ENCODE assay signal across 37 cellular contexts in the genomic region with DNA sequence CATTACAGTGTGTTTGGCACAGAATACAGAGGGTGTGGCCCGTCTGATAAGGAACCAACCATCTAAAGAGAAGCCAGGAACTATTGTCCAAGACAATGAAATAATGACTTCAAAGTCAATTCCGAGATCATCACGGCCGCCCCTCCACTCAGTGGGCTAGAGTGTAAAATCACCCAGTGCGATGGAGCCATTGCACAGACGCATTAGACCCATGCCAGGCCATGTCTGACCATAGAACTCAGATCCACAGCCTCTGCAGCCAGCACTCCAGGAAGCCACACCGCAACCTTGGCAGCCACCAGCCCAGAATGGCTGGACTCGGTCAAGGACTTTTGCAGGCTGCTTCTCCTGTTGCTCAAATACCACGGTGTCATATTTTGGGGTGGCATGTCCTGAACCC.
"Had no signal": no experiment of that assay in that cellular context is flagged by ENCODE, and none has a peak within 500 bp of the region (broad histone marks: within the 10 kb centered on the region; RNA-seq: fewer than 3 reads in every experiment).

No MANE protein-coding gene starts in this region.

- H3K4me3 Mint-ChIP-seq: activated B cell treated with CpG ODN at 0.5 μM for 24 hours; activated CD8-positive, alpha-beta memory T cell treated with anti-CD3 and anti-CD28 coated beads, Interleukin-2, amount 10 ng/mL, durations not matched to agents 7 days and 5 days; activated CD8-positive, alpha-beta T cell treated with anti-CD3 and anti-CD28 coated beads, Interleukin-2, amount 10 ng/mL, durations not matched to agents 7 days and 5 days; activated naive CD4-positive, alpha-beta T cell treated with anti-CD3 and anti-CD28 coated beads for 36 hours; activated naive CD4-positive, alpha-beta T cell treated with anti-CD3 and anti-CD28 coated beads, Interleukin-2, amount 50 U/mL, for 24 hours; activated naive CD8-positive, alpha-beta T cell treated with anti-CD3 and anti-CD28 coated beads for 36 hours; activated naive CD8-positive, alpha-beta T cell treated with anti-CD3 and anti-CD28 coated beads, Interleukin-2, amount 50 U/mL, for 24 hours; activated T-helper 1 cell treated with anti-CD3 and anti-CD28 coated beads, Interleukin-12 subunit alpha, Interleukin-12 subunit beta, Interleukin-2, Interleukin-4 antibody, amounts not matched to agents 30 ng/mL and 10 ng/mL and 1 ng/mL, durations not matched to agents 14 hours and 24 hours and 36 hours; brain; dendritic cell treated with granulocyte-macrophage colony-stimulating factor and Interleukin-4, amounts not matched to agents 40 ng/mL and 50 ng/mL, for 4 days; effector memory CD8-positive, alpha-beta T cell; T-helper 17 cell; T-helper 2 cell treated with Interferon-gamma antibody and Interleukin-4, amounts not matched to agents 5 μg/mL and 100 μg/mL, for 36 hours had no signal

- H3K27ac Mint-ChIP-seq: activated B cell treated with CpG ODN at 0.5 μM for 24 hours; activated CD8-positive, alpha-beta memory T cell treated with anti-CD3 and anti-CD28 coated beads, Interleukin-2, amount 10 ng/mL, durations not matched to agents 7 days and 5 days; activated CD8-positive, alpha-beta T cell treated with anti-CD3 and anti-CD28 coated beads, Interleukin-2, amount 10 ng/mL, durations not matched to agents 7 days and 5 days; activated naive CD4-positive, alpha-beta T cell treated with anti-CD3 and anti-CD28 coated beads for 36 hours; activated naive CD4-positive, alpha-beta T cell treated with anti-CD3 and anti-CD28 coated beads, Interleukin-2, amount 50 U/mL, for 24 hours; activated naive CD8-positive, alpha-beta T cell treated with anti-CD3 and anti-CD28 coated beads for 36 hours; activated naive CD8-positive, alpha-beta T cell treated with anti-CD3 and anti-CD28 coated beads, Interleukin-2, amount 50 U/mL, for 24 hours; activated T-helper 1 cell treated with anti-CD3 and anti-CD28 coated beads, Interleukin-12 subunit alpha, Interleukin-12 subunit beta, Interleukin-2, Interleukin-4 antibody, amounts not matched to agents 30 ng/mL and 10 ng/mL and 1 ng/mL, durations not matched to agents 14 hours and 24 hours and 36 hours; activated T-helper 2 cell treated with anti-CD3 and anti-CD28 coated beads, Interferon-gamma antibody, Interleukin-2, Interleukin-4, amounts not matched to agents 10 μg/mL and 5 μg/mL and 100 μg/mL, durations not matched to agents 14 hours and 24 hours and 36 hours; brain; dendritic cell treated with granulocyte-macrophage colony-stimulating factor and Interleukin-4, amounts not matched to agents 40 ng/mL and 50 ng/mL, for 4 days; effector memory CD8-positive, alpha-beta T cell; T-helper 17 cell; T-helper 2 cell treated with Interferon-gamma antibody and Interleukin-4, amounts not matched to agents 5 μg/mL and 100 μg/mL, for 36 hours had no signal

- H3K4me3 ChIP-seq: adrenal gland, breast epithelium, cardiac muscle cell, coronary artery, dorsolateral prefrontal cortex had no signal

- ATAC-seq: activated CD4-positive, CD25-positive, alpha-beta regulatory T cell treated with anti-CD3 and anti-CD28 coated beads, Interleukin-2, amount 50 U/mL, for 24 hours; activated CD8-positive, alpha-beta memory T cell treated with anti-CD3 and anti-CD28 coated beads, Interleukin-2, amount 10 ng/mL, durations not matched to agents 7 days and 5 days; activated CD8-positive, alpha-beta T cell treated with anti-CD3 and anti-CD28 coated beads, Interleukin-2, amount 10 ng/mL, durations not matched to agents 7 days and 5 days; activated naive CD8-positive, alpha-beta T cell treated with anti-CD3 and anti-CD28 coated beads, Interleukin-2, amount 50 U/mL, for 24 hours; effector memory CD8-positive, alpha-beta T cell; T-helper 17 cell had no signal

- H3K27me3 Mint-ChIP-seq: activated B cell treated with CpG ODN at 0.5 μM for 24 hours; activated CD8-positive, alpha-beta memory T cell treated with anti-CD3 and anti-CD28 coated beads, Interleukin-2, amount 10 ng/mL, durations not matched to agents 7 days and 5 days; activated naive CD4-positive, alpha-beta T cell treated with anti-CD3 and anti-CD28 coated beads, Interleukin-2, amount 50 U/mL, for 24 hours; activated naive CD8-positive, alpha-beta T cell treated with anti-CD3 and anti-CD28 coated beads for 36 hours; activated naive CD8-positive, alpha-beta T cell treated with anti-CD3 and anti-CD28 coated beads, Interleukin-2, amount 50 U/mL, for 24 hours; brain; dendritic cell treated with granulocyte-macrophage colony-stimulating factor and Interleukin-4, amounts not matched to agents 40 ng/mL and 50 ng/mL, for 4 days; effector memory CD8-positive, alpha-beta T cell; T-helper 17 cell had no signal

- H3K9me3 Mint-ChIP-seq: activated naive CD4-positive, alpha-beta T cell treated with anti-CD3 and anti-CD28 coated beads for 36 hours had no signal

- DNase-seq: activated B cell treated with CpG ODN at 0.5 μM for 24 hours; activated CD4-positive, alpha-beta T cell treated with anti-CD3 and anti-CD28 coated beads for 48 hours; activated CD4-positive, alpha-beta T cell treated with anti-CD3 and anti-CD28 coated beads, Interleukin-2, amount 50 U/mL, for 1 hour; activated CD4-positive, alpha-beta T cell treated with anti-CD3 and anti-CD28 coated beads, Interleukin-2, amount 50 U/mL, for 48 hours; activated CD8-positive, alpha-beta memory T cell treated with anti-CD3 and anti-CD28 coated beads, Interleukin-2, amount 10 ng/mL, durations not matched to agents 7 days and 5 days; activated CD8-positive, alpha-beta memory T cell treated with anti-CD3 and anti-CD28 coated beads, Interleukin-2, amount 50 U/mL, for 4 hours; activated CD8-positive, alpha-beta T cell treated with anti-CD3 and anti-CD28 coated beads, Interleukin-2, amount 10 ng/mL, durations not matched to agents 7 days and 5 days; activated effector memory CD4-positive, alpha-beta T cell treated with anti-CD3 and anti-CD28 coated beads, Interleukin-2, amount 50 U/mL, for 16 hours; activated naive CD4-positive, alpha-beta T cell treated with anti-CD3 and anti-CD28 coated beads for 36 hours; activated naive CD8-positive, alpha-beta T cell treated with anti-CD3 and anti-CD28 coated beads for 36 hours; activated naive CD8-positive, alpha-beta T cell treated with anti-CD3 and anti-CD28 coated beads, Interleukin-2, amount 50 U/mL, for 24 hours; activated T-cell treated with anti-CD3 and anti-CD28 coated beads, Interleukin-2, amount 50 U/mL, for 1 hour; activated T-cell treated with anti-CD3 and anti-CD28 coated beads, Interleukin-2, amount 50 U/mL, for 48 hours; adrenal gland; amygdala; aorta; central memory CD4-positive, alpha-beta T cell; cerebellar nuclear complex; dorsolateral prefrontal cortex; effector memory CD8-positive, alpha-beta T cell; erythroblast; foreskin fibroblast; head of caudate nucleus; hippocampal formation; T-helper 17 cell; T1000; WERI-Rb-1 had no signal

- H3K36me3 Mint-ChIP-seq: activated CD8-positive, alpha-beta memory T cell treated with anti-CD3 and anti-CD28 coated beads, Interleukin-2, amount 10 ng/mL, durations not matched to agents 7 days and 5 days; activated naive CD4-positive, alpha-beta T cell treated with anti-CD3 and anti-CD28 coated beads, Interleukin-2, amount 50 U/mL, for 24 hours; activated naive CD8-positive, alpha-beta T cell treated with anti-CD3 and anti-CD28 coated beads for 36 hours; brain had no signal

- H3K4me1 ChIP-seq: adrenal gland, breast epithelium had no signal

- H3K27ac ChIP-seq: adrenal gland, breast epithelium, cardiac muscle cell, coronary artery, dorsolateral prefrontal cortex, WERI-Rb-1 had no signal

- H3K4me1 Mint-ChIP-seq: activated B cell treated with CpG ODN at 0.5 μM for 24 hours; activated CD8-positive, alpha-beta memory T cell treated with anti-CD3 and anti-CD28 coated beads, Interleukin-2, amount 10 ng/mL, durations not matched to agents 7 days and 5 days; activated naive CD4-positive, alpha-beta T cell treated with anti-CD3 and anti-CD28 coated beads, Interleukin-2, amount 50 U/mL, for 24 hours; activated naive CD8-positive, alpha-beta T cell treated with anti-CD3 and anti-CD28 coated beads for 36 hours; activated naive CD8-positive, alpha-beta T cell treated with anti-CD3 and anti-CD28 coated beads, Interleukin-2, amount 50 U/mL, for 24 hours; T-helper 17 cell had no signal

- H3K36me3 ChIP-seq: adrenal gland, breast epithelium, cardiac muscle cell, WERI-Rb-1 had no signal

- H3K9me3 ChIP-seq: adrenal gland, breast epithelium had no signal

- H3K27me3 ChIP-seq: adrenal gland, breast epithelium, cardiac muscle cell had no signal
